Comparison of ENCODE assay signal across 8 cellular contexts in genomic region chr9:117642571-117643287, GRCh38.
DNase-seq lines count a peak whose midpoint lies in the region; ATAC-seq and TF ChIP-seq lines count a peak whose summit lies in the region.
"Not testable (repeated sequence)": the region's sequence is repeated elsewhere in the genome, so short reads cannot be mapped to it uniquely, and the experiment has no call there.

No MANE protein-coding gene starts in this region.

- H3K27me3 ChIP-seq in ACC112 (ENCODE audit: insufficient read depth, low read length) = peaks cover 20% of the 10 kb centered on the region; the same call in 1 of the 2 replicates
- not testable (repeated sequence) for H3K27me3 ChIP-seq in parathyroid adenoma (ENCODE audit: control insufficient read depth, insufficient read depth, low read length)

- H3K4me2 ChIP-seq in parathyroid adenoma (ENCODE audit: low read length) = not testable (repeated sequence)

- DNase-seq in HK-2 (ENCODE audit: unreplicated experiment) = peak; percentile 6
- DNase-seq in NCI-H748 (lab: John Stamatoyannopoulos, UW; ENCODE audit: unreplicated experiment) = peak; percentile 53
- peak; percentile 9 for DNase-seq in activated gamma-delta T cell (lab: John Stamatoyannopoulos, UW)
- DNase-seq in dermis blood vessel endothelial cell = peak; percentile 8
- DNase-seq in left kidney (ENCODE audit: low read depth, low spot score) = peak; percentile 53
- DNase-seq in stimulated activated naive B cell treated with anti-CD40 and anti-IgM and Interleukin-4, amounts not matched to agents 10 μg/mL and 1 μg/mL and 100 μg/mL, for 72 hours = not testable (repeated sequence)

- peaks cover 7 to 15% of the 10 kb centered on the region in 2 donors for H3K4me1 Mint-ChIP-seq in stimulated activated naive B cell treated with anti-CD40 and anti-IgM and Interleukin-4, amounts not matched to agents 10 μg/mL and 1 μg/mL and 100 μg/mL, for 72 hours

- H3K4me1 ChIP-seq in ACC112 (ENCODE audit: control insufficient read depth, insufficient read depth, low read length, unreplicated experiment) = peaks cover 12% of the 10 kb centered on the region
- not testable (repeated sequence) for H3K4me1 ChIP-seq in parathyroid adenoma

- not testable (repeated sequence) for H3K27ac Mint-ChIP-seq in stimulated activated naive B cell treated with anti-CD40 and anti-IgM and Interleukin-4, amounts not matched to agents 10 μg/mL and 1 μg/mL and 100 μg/mL, for 72 hours

- peak overlapping the region; percentile 45; the same call in 1 of the 2 replicates for H3K4me3 ChIP-seq in ACC112 (ENCODE audit: low read depth, low read length)
- not testable (repeated sequence) for H3K4me3 ChIP-seq in parathyroid adenoma (ENCODE audit: low read depth, low read length)

- not testable (repeated sequence) for H3K9ac ChIP-seq in parathyroid adenoma

- peaks cover 37 to 47% of the 10 kb centered on the region in 2 donors for H3K27me3 Mint-ChIP-seq in stimulated activated naive B cell treated with anti-CD40 and anti-IgM and Interleukin-4, amounts not matched to agents 10 μg/mL and 1 μg/mL and 100 μg/mL, for 72 hours

- not testable (repeated sequence) for H2AFZ ChIP-seq in ACC112 (ENCODE audit: low read length, unreplicated experiment)
- peak overlapping the region; percentile 40 for H2AFZ ChIP-seq in parathyroid adenoma

- H3K9me3 Mint-ChIP-seq in stimulated activated naive B cell treated with anti-CD40 and anti-IgM and Interleukin-4, amounts not matched to agents 10 μg/mL and 1 μg/mL and 100 μg/mL, for 72 hours = not testable (repeated sequence)

- not testable (repeated sequence) for H3K36me3 Mint-ChIP-seq in stimulated activated naive B cell treated with anti-CD40 and anti-IgM and Interleukin-4, amounts not matched to agents 10 μg/mL and 1 μg/mL and 100 μg/mL, for 72 hours

- H3K9me3 ChIP-seq in parathyroid adenoma (ENCODE audit: control insufficient read depth, low read length) = not testable (repeated sequence)

- not testable (repeated sequence) for H3K36me3 ChIP-seq in ACC112 (ENCODE audit: insufficient read depth, low read length); parathyroid adenoma (ENCODE audit: control insufficient read depth, insufficient read depth, low read length)

- ATAC-seq in stimulated activated naive B cell treated with anti-CD40 and anti-IgM and Interleukin-4, amounts not matched to agents 10 μg/mL and 1 μg/mL and 100 μg/mL, for 72 hours (replicated peaks) = not testable (repeated sequence)

- H3K27ac ChIP-seq in ACC112 (ENCODE audit: low read depth, low read length); parathyroid adenoma: not testable (repeated sequence)

- TF ChIP-seq CTCF in parathyroid adenoma (IDR thresholded peaks at IDR 0.05) = not testable (repeated sequence)

- peak overlapping the region; percentile 32 to 37 for H3K4me3 Mint-ChIP-seq in stimulated activated naive B cell treated with anti-CD40 and anti-IgM and Interleukin-4, amounts not matched to agents 10 μg/mL and 1 μg/mL and 100 μg/mL, for 72 hours

- H3K79me2 ChIP-seq in ACC112 (ENCODE audit: control insufficient read depth, insufficient read depth, low read length, unreplicated experiment); parathyroid adenoma: not testable (repeated sequence)
